1 cellular context compared by ENCODE assay signal in the genomic region with DNA sequence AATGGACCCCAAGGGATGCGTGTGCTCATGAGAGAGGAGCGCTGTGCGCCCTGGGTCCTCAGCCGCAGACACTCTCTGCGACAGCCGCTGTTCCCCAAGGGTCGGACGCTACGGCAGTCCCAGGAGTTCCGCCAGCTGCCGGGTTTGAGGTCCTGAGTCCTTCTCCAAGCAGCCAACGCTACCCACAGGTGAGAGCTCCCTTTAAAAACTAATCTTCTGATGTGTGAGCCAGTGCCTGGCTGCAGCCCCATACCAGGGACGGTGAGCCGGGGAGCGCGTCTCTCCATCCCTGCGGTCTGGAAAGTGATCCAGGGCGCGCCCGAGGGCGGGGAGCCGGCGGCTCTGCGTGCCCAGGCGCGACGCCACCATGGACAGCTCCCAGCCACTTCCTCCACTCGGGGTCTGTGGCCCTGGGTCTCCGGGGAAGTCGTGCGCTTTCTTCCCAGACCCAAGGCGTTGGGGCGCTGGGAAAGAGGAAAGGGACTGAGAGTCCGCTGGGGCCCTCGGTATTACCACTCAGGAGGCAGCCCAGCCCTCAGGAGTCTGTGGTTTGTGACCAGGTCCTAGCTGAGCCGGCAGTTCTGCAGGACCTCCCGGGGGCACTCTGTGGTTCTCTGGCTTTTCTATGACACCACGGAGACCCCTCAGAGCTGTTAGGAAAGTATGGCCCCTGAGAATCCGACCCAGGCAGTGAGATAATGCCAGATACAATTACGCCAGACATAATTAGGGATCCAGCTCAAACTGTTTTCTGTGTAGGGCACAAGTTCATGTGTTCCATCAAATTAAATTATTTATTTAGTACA.
TF ChIP-seq lines count a peak whose summit lies in the region.

No MANE protein-coding gene starts in this region.

TF ChIP-seq in WTC11, 78 proteins besides CTCF, POLR2A, EP300 and RAD21 (continued from another document and continues in another):
- TF ChIP-seq, protein P1, sequence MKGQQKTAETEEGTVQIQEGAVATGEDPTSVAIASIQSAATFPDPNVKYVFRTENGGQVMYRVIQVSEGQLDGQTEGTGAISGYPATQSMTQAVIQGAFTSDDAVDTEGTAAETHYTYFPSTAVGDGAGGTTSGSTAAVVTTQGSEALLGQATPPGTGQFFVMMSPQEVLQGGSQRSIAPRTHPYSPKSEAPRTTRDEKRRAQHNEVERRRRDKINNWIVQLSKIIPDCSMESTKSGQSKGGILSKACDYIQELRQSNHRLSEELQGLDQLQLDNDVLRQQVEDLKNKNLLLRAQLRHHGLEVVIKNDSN (CRISPR knock-in tag; IDR thresholded peaks at IDR 0.05), result peak; percentile 72; the same call in 1 of the 2 replicates
- TF ChIP-seq ZBTB21 (CRISPR knock-in tag; IDR thresholded peaks at IDR 0.05; ENCODE audit: borderline replicate concordance) (peak; percentile 66; the same call in 1 of the 2 replicates), TP53 (CRISPR knock-in tag; IDR thresholded peaks at IDR 0.05) (peak; percentile 54; the same call in 1 of the 2 replicates), IRF2 (CRISPR knock-in tag; IDR thresholded peaks at IDR 0.05; ENCODE audit: borderline replicate concordance, low read depth) (0 out of 2 replicates have a peak, but pooled peaks have one; percentile 58), GABPB1 (CRISPR knock-in tag; IDR thresholded peaks at IDR 0.05) (peak; percentile 88), NR1H2 (CRISPR knock-in tag; IDR thresholded peaks at IDR 0.05) (0 out of 2 replicates have a peak, but pooled peaks have one; percentile 56), NFYB (CRISPR knock-in tag; conservative IDR thresholded peaks at IDR 0.05; ENCODE audit: low read depth) (peak; percentile 42), SP1 (CRISPR knock-in tag; conservative IDR thresholded peaks at IDR 0.05) (peak; percentile 59; the same call in 1 of the 2 replicates), ESRRA (CRISPR knock-in tag; IDR thresholded peaks at IDR 0.05; ENCODE audit: borderline replicate concordance) (peak; percentile 95; the same call in 1 of the 2 replicates), TEAD4 (CRISPR knock-in tag; IDR thresholded peaks at IDR 0.05) (peak; percentile 88), ZNF138 (CRISPR knock-in tag; conservative IDR thresholded peaks at IDR 0.05) (no peak), EMX1 (CRISPR knock-in tag; IDR thresholded peaks at IDR 0.05) (no peak), ZNF263 (CRISPR knock-in tag; IDR thresholded peaks at IDR 0.05; ENCODE audit: low read depth) (peak; percentile 20; the same call in 1 of the 2 replicates), TCF7 (CRISPR knock-in tag; IDR thresholded peaks at IDR 0.05; ENCODE audit: low read depth) (peak; percentile 86; the same call in 1 of the 2 replicates), NFE2L1 (CRISPR knock-in tag; IDR thresholded peaks at IDR 0.05) (peak; percentile 72; the same call in 1 of the 2 replicates), NR2C2 (CRISPR knock-in tag; IDR thresholded peaks at IDR 0.05) (no peak; the same call in 1 of the 2 replicates), ELF4 (CRISPR knock-in tag; IDR thresholded peaks at IDR 0.05; ENCODE audit: low read depth) (peak; percentile 93)
- TF ChIP-seq, protein P2, sequence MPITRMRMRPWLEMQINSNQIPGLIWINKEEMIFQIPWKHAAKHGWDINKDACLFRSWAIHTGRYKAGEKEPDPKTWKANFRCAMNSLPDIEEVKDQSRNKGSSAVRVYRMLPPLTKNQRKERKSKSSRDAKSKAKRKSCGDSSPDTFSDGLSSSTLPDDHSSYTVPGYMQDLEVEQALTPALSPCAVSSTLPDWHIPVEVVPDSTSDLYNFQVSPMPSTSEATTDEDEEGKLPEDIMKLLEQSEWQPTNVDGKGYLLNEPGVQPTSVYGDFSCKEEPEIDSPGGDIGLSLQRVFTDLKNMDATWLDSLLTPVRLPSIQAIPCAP (CRISPR knock-in tag; IDR thresholded peaks at IDR 0.05), result peak; percentile 89
- TF ChIP-seq, protein P3, sequence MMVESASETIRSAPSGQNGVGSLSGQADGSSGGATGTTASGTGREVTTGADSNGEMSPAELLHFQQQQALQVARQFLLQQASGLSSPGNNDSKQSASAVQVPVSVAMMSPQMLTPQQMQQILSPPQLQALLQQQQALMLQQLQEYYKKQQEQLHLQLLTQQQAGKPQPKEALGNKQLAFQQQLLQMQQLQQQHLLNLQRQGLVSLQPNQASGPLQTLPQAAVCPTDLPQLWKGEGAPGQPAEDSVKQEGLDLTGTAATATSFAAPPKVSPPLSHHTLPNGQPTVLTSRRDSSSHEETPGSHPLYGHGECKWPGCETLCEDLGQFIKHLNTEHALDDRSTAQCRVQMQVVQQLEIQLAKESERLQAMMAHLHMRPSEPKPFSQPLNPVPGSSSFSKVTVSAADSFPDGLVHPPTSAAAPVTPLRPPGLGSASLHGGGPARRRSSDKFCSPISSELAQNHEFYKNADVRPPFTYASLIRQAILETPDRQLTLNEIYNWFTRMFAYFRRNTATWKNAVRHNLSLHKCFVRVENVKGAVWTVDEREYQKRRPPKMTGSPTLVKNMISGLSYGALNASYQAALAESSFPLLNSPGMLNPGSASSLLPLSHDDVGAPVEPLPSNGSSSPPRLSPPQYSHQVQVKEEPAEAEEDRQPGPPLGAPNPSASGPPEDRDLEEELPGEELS (CRISPR knock-in tag; IDR thresholded peaks at IDR 0.05), result peak; percentile 98
- TF ChIP-seq, protein P4, sequence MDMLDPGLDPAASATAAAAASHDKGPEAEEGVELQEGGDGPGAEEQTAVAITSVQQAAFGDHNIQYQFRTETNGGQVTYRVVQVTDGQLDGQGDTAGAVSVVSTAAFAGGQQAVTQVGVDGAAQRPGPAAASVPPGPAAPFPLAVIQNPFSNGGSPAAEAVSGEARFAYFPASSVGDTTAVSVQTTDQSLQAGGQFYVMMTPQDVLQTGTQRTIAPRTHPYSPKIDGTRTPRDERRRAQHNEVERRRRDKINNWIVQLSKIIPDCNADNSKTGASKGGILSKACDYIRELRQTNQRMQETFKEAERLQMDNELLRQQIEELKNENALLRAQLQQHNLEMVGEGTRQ (CRISPR knock-in tag; IDR thresholded peaks at IDR 0.05), result no peak
- TF ChIP-seq, protein P5, sequence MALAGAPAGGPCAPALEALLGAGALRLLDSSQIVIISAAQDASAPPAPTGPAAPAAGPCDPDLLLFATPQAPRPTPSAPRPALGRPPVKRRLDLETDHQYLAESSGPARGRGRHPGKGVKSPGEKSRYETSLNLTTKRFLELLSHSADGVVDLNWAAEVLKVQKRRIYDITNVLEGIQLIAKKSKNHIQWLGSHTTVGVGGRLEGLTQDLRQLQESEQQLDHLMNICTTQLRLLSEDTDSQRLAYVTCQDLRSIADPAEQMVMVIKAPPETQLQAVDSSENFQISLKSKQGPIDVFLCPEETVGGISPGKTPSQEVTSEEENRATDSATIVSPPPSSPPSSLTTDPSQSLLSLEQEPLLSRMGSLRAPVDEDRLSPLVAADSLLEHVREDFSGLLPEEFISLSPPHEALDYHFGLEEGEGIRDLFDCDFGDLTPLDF (CRISPR knock-in tag; IDR thresholded peaks at IDR 0.05), result peak; percentile 79; the same call in 1 of the 2 replicates
- TF ChIP-seq, protein P6, sequence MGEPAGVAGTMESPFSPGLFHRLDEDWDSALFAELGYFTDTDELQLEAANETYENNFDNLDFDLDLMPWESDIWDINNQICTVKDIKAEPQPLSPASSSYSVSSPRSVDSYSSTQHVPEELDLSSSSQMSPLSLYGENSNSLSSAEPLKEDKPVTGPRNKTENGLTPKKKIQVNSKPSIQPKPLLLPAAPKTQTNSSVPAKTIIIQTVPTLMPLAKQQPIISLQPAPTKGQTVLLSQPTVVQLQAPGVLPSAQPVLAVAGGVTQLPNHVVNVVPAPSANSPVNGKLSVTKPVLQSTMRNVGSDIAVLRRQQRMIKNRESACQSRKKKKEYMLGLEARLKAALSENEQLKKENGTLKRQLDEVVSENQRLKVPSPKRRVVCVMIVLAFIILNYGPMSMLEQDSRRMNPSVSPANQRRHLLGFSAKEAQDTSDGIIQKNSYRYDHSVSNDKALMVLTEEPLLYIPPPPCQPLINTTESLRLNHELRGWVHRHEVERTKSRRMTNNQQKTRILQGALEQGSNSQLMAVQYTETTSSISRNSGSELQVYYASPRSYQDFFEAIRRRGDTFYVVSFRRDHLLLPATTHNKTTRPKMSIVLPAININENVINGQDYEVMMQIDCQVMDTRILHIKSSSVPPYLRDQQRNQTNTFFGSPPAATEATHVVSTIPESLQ (CRISPR knock-in tag; IDR thresholded peaks at IDR 0.05), result no peak
- TF ChIP-seq, protein P7, sequence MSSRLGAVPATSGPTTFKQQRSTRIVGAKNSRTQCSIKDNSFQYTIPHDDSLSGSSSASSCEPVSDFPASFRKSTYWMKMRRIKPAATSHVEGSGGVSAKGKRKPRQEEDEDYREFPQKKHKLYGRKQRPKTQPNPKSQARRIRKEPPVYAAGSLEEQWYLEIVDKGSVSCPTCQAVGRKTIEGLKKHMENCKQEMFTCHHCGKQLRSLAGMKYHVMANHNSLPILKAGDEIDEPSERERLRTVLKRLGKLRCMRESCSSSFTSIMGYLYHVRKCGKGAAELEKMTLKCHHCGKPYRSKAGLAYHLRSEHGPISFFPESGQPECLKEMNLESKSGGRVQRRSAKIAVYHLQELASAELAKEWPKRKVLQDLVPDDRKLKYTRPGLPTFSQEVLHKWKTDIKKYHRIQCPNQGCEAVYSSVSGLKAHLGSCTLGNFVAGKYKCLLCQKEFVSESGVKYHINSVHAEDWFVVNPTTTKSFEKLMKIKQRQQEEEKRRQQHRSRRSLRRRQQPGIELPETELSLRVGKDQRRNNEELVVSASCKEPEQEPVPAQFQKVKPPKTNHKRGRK (CRISPR knock-in tag; IDR thresholded peaks at IDR 0.05; ENCODE audit: borderline replicate concordance), result 0 out of 2 replicates have a peak, but pooled peaks have one; percentile 52
- TF ChIP-seq, protein P8, sequence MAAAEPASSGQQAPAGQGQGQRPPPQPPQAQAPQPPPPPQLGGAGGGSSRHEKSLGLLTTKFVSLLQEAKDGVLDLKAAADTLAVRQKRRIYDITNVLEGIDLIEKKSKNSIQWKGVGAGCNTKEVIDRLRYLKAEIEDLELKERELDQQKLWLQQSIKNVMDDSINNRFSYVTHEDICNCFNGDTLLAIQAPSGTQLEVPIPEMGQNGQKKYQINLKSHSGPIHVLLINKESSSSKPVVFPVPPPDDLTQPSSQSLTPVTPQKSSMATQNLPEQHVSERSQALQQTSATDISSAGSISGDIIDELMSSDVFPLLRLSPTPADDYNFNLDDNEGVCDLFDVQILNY (CRISPR knock-in tag; IDR thresholded peaks at IDR 0.05), result peak; percentile 86
- TF ChIP-seq, protein P9, sequence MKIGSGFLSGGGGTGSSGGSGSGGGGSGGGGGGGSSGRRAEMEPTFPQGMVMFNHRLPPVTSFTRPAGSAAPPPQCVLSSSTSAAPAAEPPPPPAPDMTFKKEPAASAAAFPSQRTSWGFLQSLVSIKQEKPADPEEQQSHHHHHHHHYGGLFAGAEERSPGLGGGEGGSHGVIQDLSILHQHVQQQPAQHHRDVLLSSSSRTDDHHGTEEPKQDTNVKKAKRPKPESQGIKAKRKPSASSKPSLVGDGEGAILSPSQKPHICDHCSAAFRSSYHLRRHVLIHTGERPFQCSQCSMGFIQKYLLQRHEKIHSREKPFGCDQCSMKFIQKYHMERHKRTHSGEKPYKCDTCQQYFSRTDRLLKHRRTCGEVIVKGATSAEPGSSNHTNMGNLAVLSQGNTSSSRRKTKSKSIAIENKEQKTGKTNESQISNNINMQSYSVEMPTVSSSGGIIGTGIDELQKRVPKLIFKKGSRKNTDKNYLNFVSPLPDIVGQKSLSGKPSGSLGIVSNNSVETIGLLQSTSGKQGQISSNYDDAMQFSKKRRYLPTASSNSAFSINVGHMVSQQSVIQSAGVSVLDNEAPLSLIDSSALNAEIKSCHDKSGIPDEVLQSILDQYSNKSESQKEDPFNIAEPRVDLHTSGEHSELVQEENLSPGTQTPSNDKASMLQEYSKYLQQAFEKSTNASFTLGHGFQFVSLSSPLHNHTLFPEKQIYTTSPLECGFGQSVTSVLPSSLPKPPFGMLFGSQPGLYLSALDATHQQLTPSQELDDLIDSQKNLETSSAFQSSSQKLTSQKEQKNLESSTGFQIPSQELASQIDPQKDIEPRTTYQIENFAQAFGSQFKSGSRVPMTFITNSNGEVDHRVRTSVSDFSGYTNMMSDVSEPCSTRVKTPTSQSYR (CRISPR knock-in tag; IDR thresholded peaks at IDR 0.05), result peak; percentile 82; the same call in 1 of the 2 replicates
- TF ChIP-seq, protein P10, sequence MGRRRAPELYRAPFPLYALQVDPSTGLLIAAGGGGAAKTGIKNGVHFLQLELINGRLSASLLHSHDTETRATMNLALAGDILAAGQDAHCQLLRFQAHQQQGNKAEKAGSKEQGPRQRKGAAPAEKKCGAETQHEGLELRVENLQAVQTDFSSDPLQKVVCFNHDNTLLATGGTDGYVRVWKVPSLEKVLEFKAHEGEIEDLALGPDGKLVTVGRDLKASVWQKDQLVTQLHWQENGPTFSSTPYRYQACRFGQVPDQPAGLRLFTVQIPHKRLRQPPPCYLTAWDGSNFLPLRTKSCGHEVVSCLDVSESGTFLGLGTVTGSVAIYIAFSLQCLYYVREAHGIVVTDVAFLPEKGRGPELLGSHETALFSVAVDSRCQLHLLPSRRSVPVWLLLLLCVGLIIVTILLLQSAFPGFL (CRISPR knock-in tag; IDR thresholded peaks at IDR 0.05; ENCODE audit: borderline replicate concordance), result peak; percentile 93; the same call in 1 of the 2 replicates
- TF ChIP-seq, protein P11, sequence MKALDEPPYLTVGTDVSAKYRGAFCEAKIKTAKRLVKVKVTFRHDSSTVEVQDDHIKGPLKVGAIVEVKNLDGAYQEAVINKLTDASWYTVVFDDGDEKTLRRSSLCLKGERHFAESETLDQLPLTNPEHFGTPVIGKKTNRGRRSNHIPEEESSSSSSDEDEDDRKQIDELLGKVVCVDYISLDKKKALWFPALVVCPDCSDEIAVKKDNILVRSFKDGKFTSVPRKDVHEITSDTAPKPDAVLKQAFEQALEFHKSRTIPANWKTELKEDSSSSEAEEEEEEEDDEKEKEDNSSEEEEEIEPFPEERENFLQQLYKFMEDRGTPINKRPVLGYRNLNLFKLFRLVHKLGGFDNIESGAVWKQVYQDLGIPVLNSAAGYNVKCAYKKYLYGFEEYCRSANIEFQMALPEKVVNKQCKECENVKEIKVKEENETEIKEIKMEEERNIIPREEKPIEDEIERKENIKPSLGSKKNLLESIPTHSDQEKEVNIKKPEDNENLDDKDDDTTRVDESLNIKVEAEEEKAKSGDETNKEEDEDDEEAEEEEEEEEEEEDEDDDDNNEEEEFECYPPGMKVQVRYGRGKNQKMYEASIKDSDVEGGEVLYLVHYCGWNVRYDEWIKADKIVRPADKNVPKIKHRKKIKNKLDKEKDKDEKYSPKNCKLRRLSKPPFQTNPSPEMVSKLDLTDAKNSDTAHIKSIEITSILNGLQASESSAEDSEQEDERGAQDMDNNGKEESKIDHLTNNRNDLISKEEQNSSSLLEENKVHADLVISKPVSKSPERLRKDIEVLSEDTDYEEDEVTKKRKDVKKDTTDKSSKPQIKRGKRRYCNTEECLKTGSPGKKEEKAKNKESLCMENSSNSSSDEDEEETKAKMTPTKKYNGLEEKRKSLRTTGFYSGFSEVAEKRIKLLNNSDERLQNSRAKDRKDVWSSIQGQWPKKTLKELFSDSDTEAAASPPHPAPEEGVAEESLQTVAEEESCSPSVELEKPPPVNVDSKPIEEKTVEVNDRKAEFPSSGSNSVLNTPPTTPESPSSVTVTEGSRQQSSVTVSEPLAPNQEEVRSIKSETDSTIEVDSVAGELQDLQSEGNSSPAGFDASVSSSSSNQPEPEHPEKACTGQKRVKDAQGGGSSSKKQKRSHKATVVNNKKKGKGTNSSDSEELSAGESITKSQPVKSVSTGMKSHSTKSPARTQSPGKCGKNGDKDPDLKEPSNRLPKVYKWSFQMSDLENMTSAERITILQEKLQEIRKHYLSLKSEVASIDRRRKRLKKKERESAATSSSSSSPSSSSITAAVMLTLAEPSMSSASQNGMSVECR (CRISPR knock-in tag; IDR thresholded peaks at IDR 0.05; ENCODE audit: borderline replicate concordance), result peak; percentile 97
